ENCODE assay signal across 7 cellular contexts in genomic region chr20:2653511-2654383, GRCh38. TPM values are rescaled to one million over a fixed set of nuclear protein-coding genes. Genes with fewer than 3 reads are reported as not detected.
DNase-seq lines count a peak whose midpoint lies in the region; ATAC-seq lines count a peak whose summit lies in the region.

No MANE protein-coding gene starts in this region.

- H3K4me3 Mint-ChIP-seq in activated T-helper 17 cell treated with anti-CD3 and anti-CD28 coated beads, Interleukin-2, amount 50 U/mL, for 72 hours, result peak overlapping the region; percentile 81
- peak overlapping the region; percentile 87 to 93 (median 89) for H3K4me3 Mint-ChIP-seq in immature natural killer cell

- H3K36me3 Mint-ChIP-seq in activated T-helper 17 cell treated with anti-CD3 and anti-CD28 coated beads, Interleukin-2, amount 50 U/mL, for 72 hours (ENCODE audit: low read depth), result peaks cover 68% of the 10 kb centered on the region
- peaks cover 28 to 41% (median 32%) of the 10 kb centered on the region in 3 donors for H3K36me3 Mint-ChIP-seq in immature natural killer cell

- H3K27ac ChIP-seq in HUES64 (ENCODE audit: low read depth, low read length) (peak overlapping the region; percentile 87), stomach smooth muscle (ENCODE audit: low read length) (peak overlapping the region; percentile 82)

- peaks cover 23% of the 10 kb centered on the region for H3K4me1 Mint-ChIP-seq in activated T-helper 17 cell treated with anti-CD3 and anti-CD28 coated beads, Interleukin-2, amount 50 U/mL, for 72 hours
- peaks cover 29 to 45% of the 10 kb centered on the region in 2 donors for H3K4me1 Mint-ChIP-seq in immature natural killer cell

- ATAC-seq in activated T-helper 17 cell treated with anti-CD3 and anti-CD28 coated beads, Interleukin-2, amount 50 U/mL, for 72 hours (replicated peaks), result no peak
- ATAC-seq in GM21447 (IDR thresholded peaks at IDR 0.05; ENCODE audit: unreplicated experiment) (no peak), HG03039 (IDR thresholded peaks at IDR 0.05; ENCODE audit: unreplicated experiment) (no peak), HG03354 (IDR thresholded peaks at IDR 0.05; ENCODE audit: poor library complexity, severe bottlenecking, unreplicated experiment) (no peak)

- H3K9me3 ChIP-seq in HUES64 (ENCODE audit: insufficient read depth, low read depth, low read length) (no peaks in the 10 kb centered on the region), stomach smooth muscle (ENCODE audit: control insufficient read depth in 2 of 2, low read length in 2 of 2) (no peaks in the 10 kb centered on the region)

- peaks cover 59% of the 10 kb centered on the region for H3K36me3 ChIP-seq in HUES64 (ENCODE audit: insufficient read depth, low read length)
- peaks cover 46 to 49% of the 10 kb centered on the region in 2 donors for H3K36me3 ChIP-seq in stomach smooth muscle (ENCODE audit: control insufficient read depth in 2 of 2, insufficient read depth in 2 of 2, low read length in 2 of 2)

- H3K4me3 ChIP-seq in HUES64 (ENCODE audit: low read length) (peak overlapping the region; percentile 100), stomach smooth muscle (ENCODE audit: low read length in 2 of 2) (peak overlapping the region; percentile 95 to 99)

- WGBS in HUES64, result 30% methylated on average over 24 of the region's 24 CpGs

- H3K27me3 Mint-ChIP-seq in activated T-helper 17 cell treated with anti-CD3 and anti-CD28 coated beads, Interleukin-2, amount 50 U/mL, for 72 hours, result no peaks in the 10 kb centered on the region
- H3K27me3 Mint-ChIP-seq in immature natural killer cell (ENCODE audit: low read depth in 3 of 3), result peaks cover 3 to 14% (median 12%) of the 10 kb centered on the region in 3 donors

- no peaks in the 10 kb centered on the region for H3K9me3 Mint-ChIP-seq in activated T-helper 17 cell treated with anti-CD3 and anti-CD28 coated beads, Interleukin-2, amount 50 U/mL, for 72 hours
- no peaks in the 10 kb centered on the region for H3K9me3 Mint-ChIP-seq in immature natural killer cell

- DNase-seq in immature natural killer cell, result no peak

- H3K27ac Mint-ChIP-seq in activated T-helper 17 cell treated with anti-CD3 and anti-CD28 coated beads, Interleukin-2, amount 50 U/mL, for 72 hours, result peak overlapping the region; percentile 89
- H3K27ac Mint-ChIP-seq in immature natural killer cell, result peak overlapping the region in 5 of 6 donors; percentile 35 to 81 (median 59)

- peaks cover 6% of the 10 kb centered on the region; the same call in 1 of the 2 replicates for H3K4me1 ChIP-seq in HUES64 (ENCODE audit: insufficient read depth, low read length)
- H3K4me1 ChIP-seq in stomach smooth muscle (ENCODE audit: control insufficient read depth, insufficient read depth, low read length), result peaks cover 17% of the 10 kb centered on the region

- H3K27me3 ChIP-seq in HUES64 (ENCODE audit: insufficient read depth, low read length) (no peaks in the 10 kb centered on the region), stomach smooth muscle (ENCODE audit: control insufficient read depth in 1 of 2, insufficient read depth in 2 of 2, low read length in 2 of 2) (no peaks in the 10 kb centered on the region)

- H3K9ac ChIP-seq in HUES64 (ENCODE audit: low read depth, low read length), result peak overlapping the region; percentile 100
- H3K9ac ChIP-seq in stomach smooth muscle (ENCODE audit: low read length in 2 of 2), result peak overlapping the region; percentile 90 to 95

RNA-seq across cellular contexts. Expression of gene NOP56, which starts 1.3 kb away (rescaled TPM):
- polyA plus RNA-seq in HUES64 (2013, experiment 1 of 2), result 481 TPM
- 421 TPM for polyA plus RNA-seq in HUES64 (2013, experiment 2 of 2)
- total RNA-seq in activated T-helper 17 cell treated with anti-CD3 and anti-CD28 coated beads, Interleukin-2, amount 50 U/mL, for 72 hours, result 100 to 1,000 TPM; 261 to 583 TPM
- 10 to 100 TPM; 69.5 to 94.8 (median 71.2) TPM for polyA plus RNA-seq in immature natural killer cell

RNA-seq across cellular contexts. Expression of gene IDH3B, which starts 10.3 kb away (rescaled TPM):
- polyA plus RNA-seq in HUES64 (2013, experiment 1 of 2), result 75.7 TPM
- 74.6 TPM for polyA plus RNA-seq in HUES64 (2013, experiment 2 of 2)
- 100 to 1,000 TPM in 1 of 2 donors, 10 to 100 TPM in 1; 85.7 to 123 TPM for total RNA-seq in activated T-helper 17 cell treated with anti-CD3 and anti-CD28 coated beads, Interleukin-2, amount 50 U/mL, for 72 hours
- polyA plus RNA-seq in immature natural killer cell, result 100 to 1,000 TPM; 110 to 185 (median 133) TPM

RNA-seq across cellular contexts. Expression of gene EBF4, which starts 38.8 kb away (rescaled TPM):
- polyA plus RNA-seq in HUES64 (2013, experiment 1 of 2), result 1.3 TPM
- 3.4 TPM for polyA plus RNA-seq in HUES64 (2013, experiment 2 of 2)
- 1 to 10 TPM; 3.6 to 4.9 TPM for total RNA-seq in activated T-helper 17 cell treated with anti-CD3 and anti-CD28 coated beads, Interleukin-2, amount 50 U/mL, for 72 hours
- 1 to 10 TPM; 1.3 to 1.8 (median 1.7) TPM for polyA plus RNA-seq in immature natural killer cell
